Comparison of ENCODE assay signal across 11 cellular contexts in genomic region chr15:68299436-68299835, GRCh38. TPM values are rescaled to one million over a fixed set of nuclear protein-coding genes. Genes with fewer than 3 reads are reported as not detected.
DNase-seq lines count a peak whose midpoint lies in the region; ATAC-seq and TF ChIP-seq lines count a peak whose summit lies in the region.
"Had no signal": no experiment of that assay in that cellular context is flagged by ENCODE, and none has a peak within 500 bp of the region (broad histone marks: within the 10 kb centered on the region; RNA-seq: fewer than 3 reads in every experiment).

No MANE protein-coding gene starts in this region.

- ATAC-seq in heart left ventricle: peak in 2 of 4 donors; percentile 9 to 10
- no peak for ATAC-seq in activated CD4-positive, CD25-positive, alpha-beta regulatory T cell treated with anti-CD3 and anti-CD28 coated beads, Interleukin-2, amount 50 U/mL, for 24 hours
- ATAC-seq: foreskin keratinocyte had no signal

- H3K4me1 ChIP-seq in heart left ventricle: peaks cover 0 to 55% (median 26%) of the 10 kb centered on the region in 12 donors
- peaks cover 17% of the 10 kb centered on the region for H3K4me1 ChIP-seq in vagina
- H3K4me1 ChIP-seq: foreskin keratinocyte had no signal

- H3K27me3 ChIP-seq in heart left ventricle: no peaks in the 10 kb centered on the region
- H3K27me3 ChIP-seq in vagina: no peaks in the 10 kb centered on the region
- H3K27me3 ChIP-seq: foreskin keratinocyte had no signal

- 44 to 65% (median 49%) methylated on average over 5 of the region's 5 CpGs for WGBS in heart left ventricle, 4 donors

- H3K27ac ChIP-seq in heart left ventricle (peak overlapping the region in 11 of 12 donors; percentile 13 to 78 (median 47)), vagina (peak overlapping the region; percentile 79)
- H3K27ac ChIP-seq: foreskin keratinocyte had no signal

- H3K36me3 ChIP-seq in heart left ventricle (peaks cover 0 to 20% (median 4%) of the 10 kb centered on the region in 9 donors), vagina (no peaks in the 10 kb centered on the region)

- H3K27ac Mint-ChIP-seq in activated naive CD8-positive, alpha-beta T cell treated with anti-CD3 and anti-CD28 coated beads for 36 hours: peak overlapping the region; percentile 85

- peaks cover 11% of the 10 kb centered on the region for H3K36me3 Mint-ChIP-seq in activated naive CD8-positive, alpha-beta T cell treated with anti-CD3 and anti-CD28 coated beads for 36 hours

- TF ChIP-seq POLR2A in heart left ventricle (IDR thresholded peaks at IDR 0.05): no peak
- no peak for TF ChIP-seq POLR2A in vagina (IDR thresholded peaks at IDR 0.05)

- no peaks in the 10 kb centered on the region for H3K9me3 Mint-ChIP-seq in activated naive CD8-positive, alpha-beta T cell treated with anti-CD3 and anti-CD28 coated beads for 36 hours

- intact Hi-C loops in heart left ventricle (cut with DNase I): loop anchor here in 3 of 10 donors (5.0 kb wide), 2 partner anchors 42 to 47 kb away; no protein-coding TSS in a partner anchor
- intact Hi-C loops in cardiac septum (cut with DNase I): no loop called here
- intact Hi-C loops in vagina (cut with DNase I): no loop called here

- peaks cover 28% of the 10 kb centered on the region for H3K4me1 Mint-ChIP-seq in activated naive CD8-positive, alpha-beta T cell treated with anti-CD3 and anti-CD28 coated beads for 36 hours

- peak overlapping the region; percentile 65 for H3K4me3 Mint-ChIP-seq in activated naive CD8-positive, alpha-beta T cell treated with anti-CD3 and anti-CD28 coated beads for 36 hours

- DNase-seq in heart left ventricle: no peak
- DNase-seq in cardiac septum (ENCODE audit: low spot score): no peak
- no peak for DNase-seq in activated naive CD8-positive, alpha-beta T cell treated with anti-CD3 and anti-CD28 coated beads for 36 hours
- DNase-seq in mucosa of gallbladder (ENCODE audit: low spot score): peak; percentile 3
- peak in 1 of 2 donors; percentile 81 for DNase-seq in vagina (ENCODE audit: extremely low spot score in 2 of 2)
- no peak for DNase-seq in NCI-H345 (lab: John Stamatoyannopoulos, UW)
- DNase-seq in iPS-NIHi7 (ENCODE audit: extremely low spot score): no peak
- DNase-seq: activated CD4-positive, alpha-beta T cell treated with anti-CD3 and anti-CD28 coated beads, Interleukin-2, amount 50 U/mL, for 1 hour; foreskin keratinocyte; stimulated activated CD4-positive, alpha-beta T cell treated with anti-CD3 and anti-CD28 coated beads, Interleukin-2, amount 100 ng/mL, for 24 hours had no signal

- peak overlapping the region in 10 of 12 donors; percentile 8 to 53 (median 40) for H3K4me3 ChIP-seq in heart left ventricle
- peak overlapping the region; percentile 23 to 30 for H3K4me3 ChIP-seq in vagina

- H3K9me3 ChIP-seq in heart left ventricle (no peaks in the 10 kb centered on the region), vagina (no peaks in the 10 kb centered on the region)

- no peaks in the 10 kb centered on the region for H3K27me3 Mint-ChIP-seq in activated naive CD8-positive, alpha-beta T cell treated with anti-CD3 and anti-CD28 coated beads for 36 hours

- TF ChIP-seq CTCF in heart left ventricle (IDR thresholded peaks at IDR 0.05): no peak
- no peak for TF ChIP-seq CTCF in vagina (IDR thresholded peaks at IDR 0.05)

RNA-seq across cellular contexts. Expression of gene FEM1B, which starts 21.9 kb away (rescaled TPM):
- total RNA-seq in heart left ventricle (10 to 100 TPM; 30.2 to 94.0 (median 61.2) TPM), cardiac septum (114 TPM), mucosa of gallbladder (51.7 TPM), vagina (38.3 TPM)
- 10 to 100 TPM in 1 of 2 donors, 1 to 10 TPM in 1; 9.3 to 52.7 TPM for polyA plus RNA-seq in heart left ventricle
- total RNA-seq in activated naive CD8-positive, alpha-beta T cell treated with anti-CD3 and anti-CD28 coated beads for 36 hours: 10 to 100 TPM; 37.0 to 44.1 TPM
